Comparison of ENCODE assay signal across 1 cellular context in genomic region chr15:72231847-72232461, GRCh38.
A peak's percentile ranks its signal among the peaks of the same experiment; 100 is the strongest.
TF ChIP-seq lines count a peak whose summit lies in the region.

No MANE protein-coding gene starts in this region.

TF ChIP-seq in GM12878, 131 proteins besides CTCF, POLR2A, EP300 and RAD21:
- TF ChIP-seq GABPA (IDR thresholded peaks at IDR 0.05; ENCODE audit: low read depth), result no peak
- no peak for TF ChIP-seq SRF (IDR thresholded peaks at IDR 0.05; ENCODE audit: low read depth in 2 of 2, low read length in 2 of 2)
- TF ChIP-seq RFX5 (IDR thresholded peaks at IDR 0.05; ENCODE audit: low read depth, low read length), result peak; percentile 66; the same call in 1 of the 2 replicates
